In genomic region chr7:5486389-5486755, GRCh38 we compare ENCODE assay signal across 8 cellular contexts. TPM values are rescaled to one million over a fixed set of nuclear protein-coding genes. Genes with fewer than 3 reads are reported as not detected.
DNase-seq lines count a peak whose midpoint lies in the region; ATAC-seq, FAIRE-seq and TF ChIP-seq lines count a peak whose summit lies in the region.
"Not testable (repeated sequence)": the region's sequence is repeated elsewhere in the genome, so short reads cannot be mapped to it uniquely, and the experiment has no call there.

No MANE protein-coding gene starts in this region.

- not testable (repeated sequence) for TF ChIP-seq EP300 in tibial nerve (IDR thresholded peaks at IDR 0.05)

- CTCF ChIA-PET in Caco-2 (lab: Charles Lee): not testable (repeated sequence)
- CTCF ChIA-PET in T-cell (lab: Charles Lee): interaction anchor here in 1 of 2 donors (0.6 kb wide), 1 partner anchor 306 kb away, joined by 3 read pairs; no protein-coding TSS in a partner anchor

- 20% methylated on average over 6 of the region's 8 CpGs for WGBS in right lobe of liver (ENCODE audit: insufficient coverage, low coverage, low lambda C conversion rate, missing lambda C conversion rate)
- WGBS in pancreas, 2 donors: 41 to 52% methylated on average over 8 of the region's 8 CpGs
- 41 to 46% methylated on average over 8 of the region's 8 CpGs for WGBS in tibial nerve, 2 donors

- not testable (repeated sequence) for H3K27ac ChIP-seq in ascending aorta, pancreas
- H3K27ac ChIP-seq in right lobe of liver (peak overlapping the region in 1 of 3 donors; percentile 32), tibial nerve (peak overlapping the region in 2 of 4 donors; percentile 15 to 72)

- BruUV-seq in Caco-2 (replicated peaks; lab: Mats Ljungman, UMichigan): not testable (repeated sequence)

- ATAC-seq in HG03354 (IDR thresholded peaks at IDR 0.05; ENCODE audit: poor library complexity, severe bottlenecking, unreplicated experiment) (peak; percentile 15), pancreas (peak; percentile 2 to 9 (median 6))
- ATAC-seq in T-cell (replicated peaks in 1 of 4); right lobe of liver: not testable (repeated sequence)

- not testable (repeated sequence) for H3K9me3 Mint-ChIP-seq in Caco-2 (ENCODE audit: unreplicated experiment); T-cell

- not testable (repeated sequence) for DNase-seq in Caco-2; T-cell; ascending aorta (ENCODE audit: low spot score in 2 of 2); epithelial cell of proximal tubule (ENCODE audit: low read depth); right lobe of liver; pancreas; tibial nerve (ENCODE audit: low spot score in 2 of 2)

- intact Hi-C loops in Caco-2 (cut with micrococcal nuclease; ENCODE audit: unreplicated experiment); ascending aorta (cut with DNase I); right lobe of liver (cut with DNase I); pancreas (cut with DNase I): not testable (repeated sequence)

- H3K4me3 Mint-ChIP-seq in Caco-2 (ENCODE audit: unreplicated experiment) (peak overlapping the region; percentile 77), T-cell (peak overlapping the region; percentile 85 to 97 (median 87))

- not testable (repeated sequence) for TF ChIP-seq POLR2A in right lobe of liver (IDR thresholded peaks at IDR 0.05); tibial nerve (IDR thresholded peaks at IDR 0.05)

- H3K36me3 ChIP-seq in Caco-2 (ENCODE audit: control insufficient read depth, insufficient read depth, low read length); right lobe of liver; pancreas: not testable (repeated sequence)
- H3K36me3 ChIP-seq in ascending aorta: peaks cover 0 to 21% of the 10 kb centered on the region in 2 donors
- peaks cover 0 to 54% (median 0%) of the 10 kb centered on the region in 3 donors for H3K36me3 ChIP-seq in tibial nerve

- POLR2A ChIA-PET in Caco-2 (lab: Charles Lee): not testable (repeated sequence)
- POLR2A ChIA-PET in T-cell (lab: Charles Lee): interaction anchor here in 1 of 2 donors (0.6 kb wide), 1 partner anchor 88 kb away, joined by 7 read pairs; no protein-coding TSS in a partner anchor

- H3K4me1 Mint-ChIP-seq in Caco-2 (ENCODE audit: low read depth, unreplicated experiment): not testable (repeated sequence)
- H3K4me1 Mint-ChIP-seq in T-cell: peaks cover 17 to 30% (median 21%) of the 10 kb centered on the region in 3 donors

- H3K27me3 Mint-ChIP-seq in Caco-2 (ENCODE audit: insufficient read depth, unreplicated experiment); T-cell: not testable (repeated sequence)

- H3K4me3 ChIP-seq in Caco-2 (ENCODE audit: low read depth, low read length) (peak overlapping the region; percentile 42), ascending aorta (peak overlapping the region; percentile 66 to 73), epithelial cell of proximal tubule (ENCODE audit: low read depth, low read length) (peak overlapping the region; percentile 59), right lobe of liver (peak overlapping the region; percentile 51 to 65 (median 64)), pancreas (peak overlapping the region; percentile 0 to 46 (median 40)), tibial nerve (peak overlapping the region in 3 of 4 donors; percentile 38 to 57 (median 50))

- not testable (repeated sequence) for H3K27me3 ChIP-seq in Caco-2 (replicated peaks; ENCODE audit: control insufficient read depth, insufficient read depth, low read length); ascending aorta; right lobe of liver; pancreas; tibial nerve

- H3K4me1 ChIP-seq in Caco-2, ascending aorta, right lobe of liver, pancreas: not testable (repeated sequence)
- peaks cover 0 to 19% (median 2%) of the 10 kb centered on the region in 4 donors for H3K4me1 ChIP-seq in tibial nerve

- not testable (repeated sequence) for FAIRE-seq in pancreas (lab: Jason Lieb, UNC)

- H3K9me3 ChIP-seq in Caco-2, ascending aorta, right lobe of liver, pancreas, tibial nerve: not testable (repeated sequence)

- H3K36me3 Mint-ChIP-seq in Caco-2 (ENCODE audit: insufficient read depth, unreplicated experiment) (peaks cover 33% of the 10 kb centered on the region), T-cell (peaks cover 10% of the 10 kb centered on the region)

- peak overlapping the region; percentile 53 for H3K27ac Mint-ChIP-seq in Caco-2 (ENCODE audit: unreplicated experiment)
- H3K27ac Mint-ChIP-seq in T-cell: peak overlapping the region; percentile 67 to 71

- TF ChIP-seq CTCF in Caco-2 (IDR thresholded peaks at IDR 0.05; ENCODE audit: insufficient read depth in 1 of 2, low read depth in 1 of 2, low read length in 1 of 2, severe bottlenecking in 1 of 2, unreplicated experiment in 1 of 2); ascending aorta (IDR thresholded peaks at IDR 0.05); epithelial cell of proximal tubule (conservative IDR thresholded peaks at IDR 0.05; ENCODE audit: low read depth, low read length); right lobe of liver (IDR thresholded peaks at IDR 0.05); pancreas (IDR thresholded peaks at IDR 0.05); tibial nerve (IDR thresholded peaks at IDR 0.05): not testable (repeated sequence)

RNA-seq across cellular contexts. Expression of gene FBXL18, which starts 27.2 kb away (rescaled TPM):
- 22.1 and 24.6 TPM in 2 replicates for total RNA-seq in Caco-2 (2022)
- 10 to 100 TPM in 3 of 5 donors, 1 to 10 TPM in 2; 8.1 to 14.1 (median 12.0) TPM for total RNA-seq in T-cell
- total RNA-seq in ascending aorta: 31.7 TPM
- 15.5 and 26.4 TPM in 2 replicates for total RNA-seq in epithelial cell of proximal tubule
- total RNA-seq in right lobe of liver: 1 to 10 TPM; 3.5 to 8.5 (median 4.7) TPM
- total RNA-seq in pancreas: 1 to 10 TPM; 3.7 to 6.8 (median 4.2) TPM
- polyA plus RNA-seq in pancreas: 1 to 10 TPM; 2.1 to 3.0 TPM
- total RNA-seq in tibial nerve: 10 to 100 TPM in 1 of 4 donors, 1 to 10 TPM in 3; 7.0 to 10.5 (median 8.2) TPM

RNA-seq across cellular contexts. Expression of gene ACTB, which starts 44.0 kb away (rescaled TPM):
- total RNA-seq in Caco-2 (2022): 3,565 and 4,201 TPM in 2 replicates
- 1,000 to 10,000 TPM; 3,072 to 3,822 (median 3,615) TPM for total RNA-seq in T-cell
- 9,307 TPM for total RNA-seq in ascending aorta
- 4,535 and 5,218 TPM in 2 replicates for total RNA-seq in epithelial cell of proximal tubule
- 1,000 to 10,000 TPM; 1,195 to 2,421 (median 1,468) TPM for total RNA-seq in right lobe of liver
- total RNA-seq in pancreas: 1,000 to 10,000 TPM in 2 of 6 donors, 100 to 1,000 TPM in 4; 444 to 1,539 (median 804) TPM
- polyA plus RNA-seq in pancreas: 1,000 to 10,000 TPM in 1 of 2 donors, 100 to 1,000 TPM in 1; 897 to 2,761 TPM
- total RNA-seq in tibial nerve: 1,000 to 10,000 TPM; 2,341 to 3,557 (median 2,894) TPM
